Comparison of ENCODE assay signal across 8 cellular contexts in the genomic region with DNA sequence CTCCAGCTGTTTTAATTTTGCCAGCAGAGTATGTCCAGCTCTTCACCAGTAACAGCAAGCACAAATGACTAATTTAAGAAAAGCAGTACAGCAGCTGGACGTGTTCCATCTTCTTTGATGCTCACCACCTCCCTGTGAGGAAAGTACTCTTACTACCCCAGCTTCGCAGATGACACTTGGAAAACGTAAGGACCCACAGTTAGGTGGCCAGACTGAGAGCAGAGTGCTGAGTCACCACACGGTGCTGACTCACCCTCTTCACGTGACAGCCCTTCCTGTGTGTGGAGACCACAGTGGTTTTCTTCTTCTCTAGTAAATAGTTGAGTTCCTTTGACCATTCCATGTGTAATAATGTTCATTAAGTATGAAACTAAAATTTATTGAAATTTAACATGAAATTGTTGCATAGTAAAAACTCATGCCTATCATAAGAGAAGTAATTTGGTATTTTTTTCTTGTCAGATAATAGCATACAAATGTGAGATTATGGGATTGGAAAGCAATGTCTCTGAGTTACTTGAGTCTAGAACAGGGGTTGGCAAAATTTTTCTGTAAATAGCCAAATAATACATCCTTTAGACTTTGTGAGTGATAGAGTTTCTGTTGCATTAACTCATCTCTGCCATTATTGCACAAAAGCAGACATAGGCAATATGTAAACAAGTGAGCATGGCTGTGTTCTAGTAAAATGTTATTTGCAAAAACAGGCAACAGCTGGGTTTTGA.
DNase-seq lines count a peak whose midpoint lies in the region; ATAC-seq and TF ChIP-seq lines count a peak whose summit lies in the region.

No MANE protein-coding gene starts in this region.

- peak overlapping the region in 7 of 8 donors; percentile 4 to 88 (median 34) for H3K27ac Mint-ChIP-seq in CD8-positive, alpha-beta memory T cell

- CTCF ChIA-PET in CD8-positive, alpha-beta memory T cell (lab: Charles Lee): interaction anchor here (1.2 to 1.7 kb wide), 2 partner anchors 12 to 158 kb away, joined by 4 read pairs; no protein-coding TSS in a partner anchor

- no peaks in the 10 kb centered on the region for H3K27me3 Mint-ChIP-seq in CD8-positive, alpha-beta memory T cell

- H3K27ac ChIP-seq in CD8-positive, alpha-beta memory T cell (ENCODE audit: low read depth, low read length): peak overlapping the region; percentile 35
- H3K27ac ChIP-seq in Peyer's patch (peak overlapping the region in 2 of 4 donors; percentile 56 to 69), testis (peak overlapping the region; percentile 68 to 70)

- no peaks in the 10 kb centered on the region for H3K36me3 ChIP-seq in CD8-positive, alpha-beta memory T cell (ENCODE audit: insufficient read depth, low read length)
- H3K36me3 ChIP-seq in Peyer's patch (no peaks in the 10 kb centered on the region), testis (ENCODE audit: low read depth, missing control alignments) (no peaks in the 10 kb centered on the region)

- TF ChIP-seq POLR2A in Peyer's patch (IDR thresholded peaks at IDR 0.05) (no peak), testis (IDR thresholded peaks at IDR 0.05) (no peak)

- no peaks in the 10 kb centered on the region for H3K9me3 Mint-ChIP-seq in CD8-positive, alpha-beta memory T cell

- H3K27me3 ChIP-seq in CD8-positive, alpha-beta memory T cell (ENCODE audit: insufficient read depth, low read length, poor library complexity, severe bottlenecking): no peaks in the 10 kb centered on the region
- H3K27me3 ChIP-seq in Peyer's patch (no peaks in the 10 kb centered on the region), testis (no peaks in the 10 kb centered on the region)

- H3K36me3 Mint-ChIP-seq in CD8-positive, alpha-beta memory T cell: peaks cover 0 to 4% (median 1%) of the 10 kb centered on the region in 3 donors

- no peak overlapping the region for H3K4me3 ChIP-seq in CD8-positive, alpha-beta memory T cell (ENCODE audit: low read length)
- H3K4me3 ChIP-seq in Peyer's patch (no peak overlapping the region), testis (no peak overlapping the region)

- H3K4me1 ChIP-seq in CD8-positive, alpha-beta memory T cell (ENCODE audit: insufficient read depth, low read length): peaks cover 12% of the 10 kb centered on the region
- H3K4me1 ChIP-seq in Peyer's patch (peaks cover 0 to 20% (median 5%) of the 10 kb centered on the region in 4 donors), testis (peaks cover 41% of the 10 kb centered on the region)

- H3K9me3 ChIP-seq in CD8-positive, alpha-beta memory T cell (ENCODE audit: low read length): no peaks in the 10 kb centered on the region
- H3K9me3 ChIP-seq in Peyer's patch (no peaks in the 10 kb centered on the region), testis (no peaks in the 10 kb centered on the region)

- DNase-seq in CD8-positive, alpha-beta memory T cell: peak in 4 of 5 donors; percentile 44 to 81 (median 51)
- DNase-seq in Peyer's patch: peak; percentile 65 to 92 (median 66)
- DNase-seq in activated T-helper 1 cell treated with Interleukin-2 at 50 U/mL for 16 hours (ENCODE audit: low read depth): peak; percentile 50
- DNase-seq in fibroblast of the conjunctiva (ENCODE audit: low read depth): peak; percentile 88
- peak; percentile 71 for DNase-seq in occipital lobe (lab: John Stamatoyannopoulos, UW)
- DNase-seq in testis: peak; percentile 89

- intact Hi-C loops in testis (cut with DNase I; ENCODE audit: low total_unique reads): no loop called here

- no peak for TF ChIP-seq CTCF in Peyer's patch (IDR thresholded peaks at IDR 0.05)
- no peak for TF ChIP-seq CTCF in testis (IDR thresholded peaks at IDR 0.05)

- POLR2A ChIA-PET in CD8-positive, alpha-beta memory T cell (lab: Charles Lee): interaction anchor here (1.3 kb wide), 1 partner anchor 78 kb away, joined by 5 read pairs; a partner anchor contains a TSS

- peak; percentile 99 for ATAC-seq in GM19452 (IDR thresholded peaks at IDR 0.05; ENCODE audit: unreplicated experiment)
- peak; percentile 96 for ATAC-seq in HG03521 (IDR thresholded peaks at IDR 0.05; ENCODE audit: unreplicated experiment)

- WGBS in testis, 2 donors: 28 to 30% methylated on average over 5 of the region's 5 CpGs

- H3K4me1 Mint-ChIP-seq in CD8-positive, alpha-beta memory T cell: peaks cover 22 to 53% (median 44%) of the 10 kb centered on the region in 3 donors

- H3K4me3 Mint-ChIP-seq in CD8-positive, alpha-beta memory T cell: peak overlapping the region in 5 of 7 donors; percentile 46 to 74 (median 61)
